ENCODE assay signal across 27 cellular contexts in the genomic region with DNA sequence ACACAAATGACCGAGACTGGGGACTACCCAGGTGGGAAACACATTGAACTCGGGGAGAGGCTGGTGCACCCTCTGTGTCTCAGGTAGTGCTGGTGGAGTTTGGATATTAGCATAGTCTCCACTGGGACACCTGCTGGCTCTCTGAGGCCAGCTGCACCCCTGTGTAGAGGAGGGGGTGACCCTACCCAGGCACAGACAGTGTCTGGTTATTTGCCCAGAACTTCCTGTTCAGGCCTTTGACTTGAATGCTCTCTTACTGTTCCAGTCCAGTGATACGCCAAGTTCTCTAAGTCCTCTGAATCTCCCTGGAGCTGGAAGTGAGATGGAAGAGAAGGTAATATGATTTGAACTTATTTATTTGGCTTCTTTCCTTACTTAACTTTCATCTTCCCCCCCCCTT.
"Had no signal": no experiment of that assay in that cellular context is flagged by ENCODE, and none has a peak within 500 bp of the region (broad histone marks: within the 10 kb centered on the region; RNA-seq: fewer than 3 reads in every experiment).

No MANE protein-coding gene starts in this region.

- H3K27ac ChIP-seq: breast epithelium, right lobe of liver, thoracic aorta, uterus, WERI-Rb-1 had no signal

- H3K27ac Mint-ChIP-seq: activated T-helper 17 cell treated with anti-CD3 and anti-CD28 coated beads, Interleukin-2, amount 50 U/mL, for 72 hours; progenitor cell of endocrine pancreas; stimulated activated naive CD8-positive, alpha-beta T cell treated with anti-CD3 and anti-CD28 coated beads, Interleukin-15, Interleukin-2, amounts not matched to agents 100 ng/mL and 50 ng/mL, for 24 hours; T-helper 1 cell treated with Interleukin-12 subunit alpha and Interleukin-12 subunit beta and Interleukin-4 antibody, amounts not matched to agents 30 μg/mL and 1 μg/mL, for 36 hours; type B pancreatic cell had no signal

- H3K4me3 Mint-ChIP-seq: activated T-cell treated with anti-CD3 and anti-CD28 coated beads, Interleukin-2, amount 50 U/mL, for 4 hours; activated T-helper 17 cell treated with anti-CD3 and anti-CD28 coated beads, Interleukin-2, amount 50 U/mL, for 72 hours; naive thymus-derived CD8-positive, alpha-beta T cell; stimulated activated naive CD8-positive, alpha-beta T cell treated with anti-CD3 and anti-CD28 coated beads, Interleukin-15, Interleukin-2, amounts not matched to agents 100 ng/mL and 50 ng/mL, for 24 hours; T-helper 1 cell treated with Interleukin-12 subunit alpha and Interleukin-12 subunit beta and Interleukin-4 antibody, amounts not matched to agents 30 μg/mL and 1 μg/mL, for 36 hours; type B pancreatic cell had no signal

- H3K36me3 Mint-ChIP-seq: naive thymus-derived CD8-positive, alpha-beta T cell had no signal

- H3K4me1 ChIP-seq: breast epithelium, right lobe of liver, uterus had no signal

- H3K9me3 ChIP-seq: breast epithelium, right lobe of liver, thoracic aorta, uterus had no signal

- DNase-seq: activated CD4-positive, alpha-beta T cell treated with anti-CD3 and anti-CD28 coated beads for 48 hours; activated CD4-positive, alpha-beta T cell treated with anti-CD3 and anti-CD28 coated beads, Interleukin-2, amount 50 U/mL, for 48 hours; activated CD8-positive, alpha-beta memory T cell treated with anti-CD3 and anti-CD28 coated beads, Interleukin-2, amount 50 U/mL, for 48 hours; activated gamma-delta T cell treated with Interleukin-2 at 50 U/mL for 16 hours; activated naive CD4-positive, alpha-beta T cell treated with anti-CD3 and anti-CD28 coated beads, Interleukin-2, amount 50 U/mL, for 16 hours; activated T-cell treated with anti-CD3 and anti-CD28 coated beads, Interleukin-2, amount 50 U/mL, for 4 hours; amniotic stem cell; central memory CD4-positive, alpha-beta T cell; foreskin fibroblast; kidney glomerular epithelial cell; mammary epithelial cell; naive thymus-derived CD8-positive, alpha-beta T cell; right lobe of liver; stimulated activated CD4-positive, alpha-beta T cell treated with anti-CD3 and anti-CD28 coated beads, Interleukin-12 subunit alpha, Interleukin-12 subunit beta, amount 100 ng/mL, for 4 hours; stimulated activated CD4-positive, alpha-beta T cell treated with anti-CD3 and anti-CD28 coated beads, Interleukin-4, amount 100 ng/mL, for 1 hour; T1000; uterus; WERI-Rb-1 had no signal

- H3K9me3 Mint-ChIP-seq: activated T-cell treated with anti-CD3 and anti-CD28 coated beads, Interleukin-2, amount 50 U/mL, for 4 hours; activated T-helper 17 cell treated with anti-CD3 and anti-CD28 coated beads, Interleukin-2, amount 50 U/mL, for 72 hours; stimulated activated naive CD8-positive, alpha-beta T cell treated with anti-CD3 and anti-CD28 coated beads, Interleukin-15, Interleukin-2, amounts not matched to agents 100 ng/mL and 50 ng/mL, for 24 hours; T-helper 1 cell treated with Interleukin-12 subunit alpha and Interleukin-12 subunit beta and Interleukin-4 antibody, amounts not matched to agents 30 μg/mL and 1 μg/mL, for 36 hours; type B pancreatic cell had no signal

- H3K4me1 Mint-ChIP-seq: activated T-helper 17 cell treated with anti-CD3 and anti-CD28 coated beads, Interleukin-2, amount 50 U/mL, for 72 hours had no signal

- H3K27me3 ChIP-seq: breast epithelium, right lobe of liver, uterus had no signal

- H3K4me3 ChIP-seq: breast epithelium, right lobe of liver, thoracic aorta, uterus had no signal

- ATAC-seq: activated CD4-positive, CD25-positive, alpha-beta regulatory T cell treated with anti-CD3 and anti-CD28 coated beads, Interleukin-2, amount 50 U/mL, for 24 hours; activated T-cell treated with anti-CD3 and anti-CD28 coated beads, Interleukin-2, amount 50 U/mL, for 4 hours; activated T-helper 17 cell treated with anti-CD3 and anti-CD28 coated beads, Interleukin-2, amount 50 U/mL, for 72 hours; esophagus mucosa; naive thymus-derived CD8-positive, alpha-beta T cell; right lobe of liver had no signal

- H3K27me3 Mint-ChIP-seq: progenitor cell of endocrine pancreas; stimulated activated naive CD8-positive, alpha-beta T cell treated with anti-CD3 and anti-CD28 coated beads, Interleukin-15, Interleukin-2, amounts not matched to agents 100 ng/mL and 50 ng/mL, for 24 hours; type B pancreatic cell had no signal

- H3K36me3 ChIP-seq: breast epithelium, right lobe of liver, thoracic aorta, uterus had no signal
